26 cellular contexts compared by ENCODE assay signal in genomic region chr11:62468577-62468976, GRCh38. TPM values are rescaled to one million over a fixed set of nuclear protein-coding genes. Genes with fewer than 3 reads are reported as not detected.
DNase-seq lines count a peak whose midpoint lies in the region; ATAC-seq and TF ChIP-seq lines count a peak whose summit lies in the region.
"Had no signal": no experiment of that assay in that cellular context is flagged by ENCODE, and none has a peak within 500 bp of the region (broad histone marks: within the 10 kb centered on the region; RNA-seq: fewer than 3 reads in every experiment).

No MANE protein-coding gene starts in this region.

- peaks cover 11% of the 10 kb centered on the region for H3K4me1 ChIP-seq in Panc1 (ENCODE audit: control insufficient read depth, insufficient read depth, low read length)
- H3K4me1 ChIP-seq in sigmoid colon = peaks cover 0 to 47% (median 35%) of the 10 kb centered on the region in 4 donors
- H3K4me1 ChIP-seq in CD8-positive, alpha-beta memory T cell (ENCODE audit: insufficient read depth, low read length) = no peaks in the 10 kb centered on the region
- H3K4me1 ChIP-seq: BLaER1 had no signal

- TF ChIP-seq CTCF in Panc1 (IDR thresholded peaks at IDR 0.05) = no peak
- no peak for TF ChIP-seq CTCF in sigmoid colon (IDR thresholded peaks at IDR 0.05)

- H3K4me3 ChIP-seq in Panc1 (ENCODE audit: low read depth in 2 of 2, low read length in 2 of 2) = no peak overlapping the region
- H3K4me3 ChIP-seq in sigmoid colon = no peak overlapping the region
- H3K4me3 ChIP-seq in CD8-positive, alpha-beta memory T cell (ENCODE audit: low read length) = no peak overlapping the region
- H3K4me3 ChIP-seq: BLaER1, GM12878, GM23248 had no signal

- H3K27me3 ChIP-seq in Panc1 (ENCODE audit: control insufficient read depth, insufficient read depth, low read length) = no peaks in the 10 kb centered on the region
- H3K27me3 ChIP-seq in sigmoid colon = no peaks in the 10 kb centered on the region
- no peaks in the 10 kb centered on the region for H3K27me3 ChIP-seq in CD8-positive, alpha-beta memory T cell (ENCODE audit: insufficient read depth, low read length, poor library complexity, severe bottlenecking)
- H3K27me3 ChIP-seq: BLaER1 had no signal

- H3K27ac ChIP-seq in Panc1 (ENCODE audit: low read length) (peak overlapping the region; percentile 41; the same call in 1 of the 2 replicates), sigmoid colon (peak overlapping the region in 3 of 4 donors; percentile 13 to 44 (median 42))
- no peak overlapping the region for H3K27ac ChIP-seq in CD8-positive, alpha-beta memory T cell (ENCODE audit: low read depth, low read length)
- H3K27ac ChIP-seq: 22Rv1, BLaER1, GM23248, HL-60 had no signal

- H3K9me3 Mint-ChIP-seq in T-helper 2 cell treated with Interferon-gamma antibody and Interleukin-4, amounts not matched to agents 5 μg/mL and 100 μg/mL, for 36 hours = no peaks in the 10 kb centered on the region
- no peaks in the 10 kb centered on the region for H3K9me3 Mint-ChIP-seq in dendritic cell treated with granulocyte-macrophage colony-stimulating factor and Interleukin-4, amounts not matched to agents 40 ng/mL and 50 ng/mL, for 4 days
- H3K9me3 Mint-ChIP-seq in CD8-positive, alpha-beta memory T cell = no peaks in the 10 kb centered on the region
- H3K9me3 Mint-ChIP-seq: CD14-positive monocyte, HFFc6, IgD-negative memory B cell had no signal

- H3K4me3 Mint-ChIP-seq in T-helper 2 cell treated with Interferon-gamma antibody and Interleukin-4, amounts not matched to agents 5 μg/mL and 100 μg/mL, for 36 hours = no peak overlapping the region
- no peak overlapping the region for H3K4me3 Mint-ChIP-seq in dendritic cell treated with granulocyte-macrophage colony-stimulating factor and Interleukin-4, amounts not matched to agents 40 ng/mL and 50 ng/mL, for 4 days
- no peak overlapping the region for H3K4me3 Mint-ChIP-seq in CD8-positive, alpha-beta memory T cell
- H3K4me3 Mint-ChIP-seq: CD14-positive monocyte; CD4-positive, alpha-beta memory T cell; HFFc6; IgD-negative memory B cell had no signal

- no peak for TF ChIP-seq POLR2A in sigmoid colon (IDR thresholded peaks at IDR 0.05)

- no TSS peak for BruUV-seq in Panc1 (replicated peaks; lab: Mats Ljungman, UMichigan)

- ATAC-seq in Panc1 = no peak
- no peak for ATAC-seq in GM21619 (IDR thresholded peaks at IDR 0.05; ENCODE audit: unreplicated experiment)
- ATAC-seq: GM12878, HCT116 had no signal

- H3K27me3 Mint-ChIP-seq in T-helper 2 cell treated with Interferon-gamma antibody and Interleukin-4, amounts not matched to agents 5 μg/mL and 100 μg/mL, for 36 hours (ENCODE audit: low read depth) = no peaks in the 10 kb centered on the region
- no peaks in the 10 kb centered on the region for H3K27me3 Mint-ChIP-seq in dendritic cell treated with granulocyte-macrophage colony-stimulating factor and Interleukin-4, amounts not matched to agents 40 ng/mL and 50 ng/mL, for 4 days
- H3K27me3 Mint-ChIP-seq in CD8-positive, alpha-beta memory T cell = peaks cover 0 to 1% of the 10 kb centered on the region in 2 donors
- H3K27me3 Mint-ChIP-seq: CD4-positive, alpha-beta memory T cell; IgD-negative memory B cell had no signal

- H3K36me3 Mint-ChIP-seq in T-helper 2 cell treated with Interferon-gamma antibody and Interleukin-4, amounts not matched to agents 5 μg/mL and 100 μg/mL, for 36 hours (ENCODE audit: low read depth) = no peaks in the 10 kb centered on the region
- no peaks in the 10 kb centered on the region for H3K36me3 Mint-ChIP-seq in dendritic cell treated with granulocyte-macrophage colony-stimulating factor and Interleukin-4, amounts not matched to agents 40 ng/mL and 50 ng/mL, for 4 days (ENCODE audit: low read depth)
- H3K36me3 Mint-ChIP-seq in CD8-positive, alpha-beta memory T cell = peaks cover 0 to 5% (median 0%) of the 10 kb centered on the region in 3 donors
- H3K36me3 Mint-ChIP-seq: CD4-positive, alpha-beta memory T cell had no signal

- H3K9me3 ChIP-seq in Panc1 (ENCODE audit: control insufficient read depth, insufficient read depth, low read depth, low read length) = no peaks in the 10 kb centered on the region
- no peaks in the 10 kb centered on the region for H3K9me3 ChIP-seq in sigmoid colon
- no peaks in the 10 kb centered on the region for H3K9me3 ChIP-seq in CD8-positive, alpha-beta memory T cell (ENCODE audit: low read length)
- H3K9me3 ChIP-seq: BLaER1 had no signal

- in situ Hi-C loops in Panc1 (cut with HindIII; ENCODE audit: low pct_unique_long_range_greater_than_20kb, low sequenced_read_pairs) = no loop called here

- H3K4me1 Mint-ChIP-seq in T-helper 2 cell treated with Interferon-gamma antibody and Interleukin-4, amounts not matched to agents 5 μg/mL and 100 μg/mL, for 36 hours (ENCODE audit: low read depth) = peaks cover 6% of the 10 kb centered on the region
- peaks cover 26% of the 10 kb centered on the region for H3K4me1 Mint-ChIP-seq in dendritic cell treated with granulocyte-macrophage colony-stimulating factor and Interleukin-4, amounts not matched to agents 40 ng/mL and 50 ng/mL, for 4 days (ENCODE audit: low read depth)
- H3K4me1 Mint-ChIP-seq in CD8-positive, alpha-beta memory T cell = no peaks in the 10 kb centered on the region

- H3K36me3 ChIP-seq in Panc1 (ENCODE audit: control insufficient read depth, insufficient read depth, low read length) (no peaks in the 10 kb centered on the region), sigmoid colon (no peaks in the 10 kb centered on the region)
- no peaks in the 10 kb centered on the region for H3K36me3 ChIP-seq in CD8-positive, alpha-beta memory T cell (ENCODE audit: insufficient read depth, low read length)
- H3K36me3 ChIP-seq: BLaER1 had no signal

- no peak for DNase-seq in T-helper 2 cell treated with Interferon-gamma antibody and Interleukin-4, amounts not matched to agents 5 μg/mL and 100 μg/mL, for 36 hours (ENCODE audit: low spot score)
- DNase-seq in T-helper 2 cell = no peak
- no peak for DNase-seq in Panc1 (ENCODE audit: low read depth, low spot score)
- no peak for DNase-seq in sigmoid colon
- no peak for DNase-seq in pons (ENCODE audit: low spot score)
- no peak for DNase-seq in CD8-positive, alpha-beta memory T cell
- DNase-seq: CD4-positive, alpha-beta memory T cell; DMS 273 treated with DMSO at 0.1 percent for 48 hours; DMS53; DND-41; EL; GM23248; HFFc6 had no signal

- intact Hi-C loops in Panc1 (cut with micrococcal nuclease; ENCODE audit: unreplicated experiment) = no loop called here
- intact Hi-C loops in dendritic cell treated with granulocyte-macrophage colony-stimulating factor and Interleukin-4, amounts not matched to agents 40 ng/mL and 50 ng/mL, for 4 days (cut with micrococcal nuclease) = no loop called here
- intact Hi-C loops in sigmoid colon (cut with DNase I) = no loop called here

- POLR2A ChIA-PET in Panc1 (lab: Charles Lee) = no interaction called here
- POLR2A ChIA-PET in CD8-positive, alpha-beta memory T cell (lab: Charles Lee) = interaction anchor here (0.6 kb wide), 1 partner anchor 37 kb away, joined by 10 read pairs; no protein-coding TSS in a partner anchor

- WGBS in sigmoid colon, 2 donors = 84 to 88% methylated on average over 2 of the region's 2 CpGs

- CTCF ChIA-PET in Panc1 (lab: Charles Lee) = no interaction called here
- CTCF ChIA-PET in CD8-positive, alpha-beta memory T cell (lab: Charles Lee) = interaction anchor here (0.9 kb wide), 1 partner anchor 44 kb away, joined by 3 read pairs; no protein-coding TSS in a partner anchor

- peak overlapping the region; percentile 24 for H3K27ac Mint-ChIP-seq in T-helper 2 cell treated with Interferon-gamma antibody and Interleukin-4, amounts not matched to agents 5 μg/mL and 100 μg/mL, for 36 hours
- peak overlapping the region; percentile 12 for H3K27ac Mint-ChIP-seq in dendritic cell treated with granulocyte-macrophage colony-stimulating factor and Interleukin-4, amounts not matched to agents 40 ng/mL and 50 ng/mL, for 4 days
- no peak overlapping the region for H3K27ac Mint-ChIP-seq in CD8-positive, alpha-beta memory T cell
- H3K27ac Mint-ChIP-seq: CD4-positive, alpha-beta memory T cell; HFFc6; IgD-negative memory B cell had no signal

- no peak for TF ChIP-seq EP300 in sigmoid colon (IDR thresholded peaks at IDR 0.05)

RNA-seq across cellular contexts. Expression of gene SCGB1A1, which starts 49.7 kb away (rescaled TPM):
- total RNA-seq in Panc1 (2021; ENCODE audit: unreplicated experiment) (1.1 TPM), sigmoid colon (not detected)
- 0.70 TPM for polyA plus RNA-seq in Panc1 (2012; ENCODE audit: insufficient read length)
- 10 to 100 TPM in 1 of 3 donors, not detected in 2; 11.4 TPM for polyA plus RNA-seq in sigmoid colon
- not detected for total RNA-seq in CD8-positive, alpha-beta memory T cell
- not detected for polyA plus RNA-seq in CD8-positive, alpha-beta memory T cell
- total RNA-seq: A673; CD4-positive, alpha-beta memory T cell; G401; GM12878; GM23248; HFFc6; HT1080 had no signal
- polyA plus RNA-seq: AG04450; CD14-positive monocyte; CD4-positive, alpha-beta memory T cell; GM12878; GM23248; IgD-negative memory B cell had no signal

Comparison
In these comparisons a context has a peak if more than half of its experiments do, and no peak if none do; other contexts are left out.
1. H3K27ac Mint-ChIP-seq: peak in T-helper 2 cell treated with Interferon-gamma antibody and Interleukin-4, amounts not matched to agents 5 μg/mL and 100 μg/mL, for 36 hours (single experiment) and dendritic cell treated with granulocyte-macrophage colony-stimulating factor and Interleukin-4, amounts not matched to agents 40 ng/mL and 50 ng/mL, for 4 days (single experiment); none in CD8-positive, alpha-beta memory T cell (0 of 8).